ENCODE assay signal across 14 cellular contexts in genomic region chr4:78691333-78691732, GRCh38.
DNase-seq lines count a peak whose midpoint lies in the region; ATAC-seq and TF ChIP-seq lines count a peak whose summit lies in the region.
"Had no signal": no experiment of that assay in that cellular context is flagged by ENCODE, and none has a peak within 500 bp of the region (broad histone marks: within the 10 kb centered on the region; RNA-seq: fewer than 3 reads in every experiment).

No MANE protein-coding gene starts in this region.

- no peaks in the 10 kb centered on the region for H3K79me2 ChIP-seq in OCI-LY7 (ENCODE audit: insufficient read depth, low read depth, low read length)

- POLR2A ChIA-PET in OCI-LY7 (lab: Charles Lee), result interaction anchor here (0.6 to 0.9 kb wide), 2 partner anchors 19 to 143 kb away, joined by 3 to 5 read pairs; no protein-coding TSS in a partner anchor
- POLR2A ChIA-PET in T-cell (lab: Charles Lee), result no interaction called here

- ATAC-seq in GM19438 (IDR thresholded peaks at IDR 0.05; ENCODE audit: low read depth, unreplicated experiment) (peak; percentile 50), foreskin keratinocyte (peak; percentile 27), T-cell (replicated peaks in 1 of 4) (no peak)

- no peak overlapping the region for H3K4me2 ChIP-seq in OCI-LY7 (ENCODE audit: low read length)

- peak overlapping the region; percentile 46 for H2AFZ ChIP-seq in OCI-LY7 (ENCODE audit: low read length)

- CTCF ChIA-PET in OCI-LY7 (lab: Charles Lee; ENCODE audit: unreplicated experiment) (interaction anchor here (0.6 to 1.2 kb wide), 2 partner anchors 25 to 104 kb away, joined by 3 to 6 read pairs; no protein-coding TSS in a partner anchor), T-cell (lab: Charles Lee) (no interaction called here)

- H3K36me3 Mint-ChIP-seq in T-cell, result no peaks in the 10 kb centered on the region
- H3K36me3 Mint-ChIP-seq: activated naive CD8-positive, alpha-beta T cell; stimulated activated effector memory CD8-positive, alpha-beta T cell treated with anti-CD3 and anti-CD28 coated beads, Interleukin-12 subunit alpha, Interleukin-12 subunit beta, amount 100 ng/mL, for 72 hours had no signal

- no peaks in the 10 kb centered on the region for H3K9me3 ChIP-seq in OCI-LY7 (ENCODE audit: low read length)
- H3K9me3 ChIP-seq: prostate gland had no signal

- no peak for TF ChIP-seq CTCF in OCI-LY7 (conservative IDR thresholded peaks at IDR 0.05; ENCODE audit: low read length)
- TF ChIP-seq CTCF in foreskin keratinocyte (conservative IDR thresholded peaks at IDR 0.05), result no peak

- intact Hi-C loops in OCI-LY7 (cut with micrococcal nuclease; ENCODE audit: unreplicated experiment), result no loop called here

- no peaks in the 10 kb centered on the region for H4K20me1 ChIP-seq in OCI-LY7 (ENCODE audit: insufficient read depth, low read length)

- H3K36me3 ChIP-seq in OCI-LY7 (ENCODE audit: insufficient read depth, low read length), result no peaks in the 10 kb centered on the region
- H3K36me3 ChIP-seq: prostate gland had no signal

- DNase-seq in AG20443 (ENCODE audit: low spot score) (peak; percentile 33), OCI-LY7 (ENCODE audit: low spot score) (no peak), foreskin keratinocyte (no peak), GM19240 (ENCODE audit: insufficient read length, low spot score) (no peak), T-cell (no peak), G401 (ENCODE audit: low spot score) (no peak)
- DNase-seq in activated CD8-positive, alpha-beta memory T cell treated with anti-CD3 and anti-CD28 coated beads for 24 hours, result no peak
- DNase-seq: NCI-H1092; stimulated activated CD4-positive, alpha-beta T cell treated with anti-CD3 and anti-CD28 coated beads, Interleukin-2, amount 100 ng/mL, for 48 hours; T-helper 9 cell had no signal

- H3K9me2 ChIP-seq in OCI-LY7 (ENCODE audit: insufficient read depth, low read length), result no peaks in the 10 kb centered on the region

- no peaks in the 10 kb centered on the region for H3K9me3 Mint-ChIP-seq in T-cell
- H3K9me3 Mint-ChIP-seq: stimulated activated effector memory CD8-positive, alpha-beta T cell treated with anti-CD3 and anti-CD28 coated beads, Interleukin-12 subunit alpha, Interleukin-12 subunit beta, amount 100 ng/mL, for 72 hours had no signal

- H3K27me3 ChIP-seq in foreskin keratinocyte, result no peaks in the 10 kb centered on the region

- no TSS peak for BruUV-seq in OCI-LY7 (replicated peaks; lab: Mats Ljungman, UMichigan)

- in situ Hi-C loops in G401 (cut with HindIII; ENCODE audit: low sequenced_read_pairs), result no loop called here

- no peak overlapping the region for H3K27ac ChIP-seq in OCI-LY7 (ENCODE audit: low read depth, low read length, poor library complexity, severe bottlenecking)
- H3K27ac ChIP-seq in foreskin keratinocyte, result no peak overlapping the region
- H3K27ac ChIP-seq: prostate gland had no signal

- no peaks in the 10 kb centered on the region for H3K27me3 Mint-ChIP-seq in T-cell
- H3K27me3 Mint-ChIP-seq: activated naive CD8-positive, alpha-beta T cell had no signal

- no peak overlapping the region for H3K4me3 Mint-ChIP-seq in T-cell
- H3K4me3 Mint-ChIP-seq: activated naive CD8-positive, alpha-beta T cell; stimulated activated effector memory CD8-positive, alpha-beta T cell treated with anti-CD3 and anti-CD28 coated beads, Interleukin-12 subunit alpha, Interleukin-12 subunit beta, amount 100 ng/mL, for 72 hours had no signal

- H3K27ac Mint-ChIP-seq in T-cell, result no peak overlapping the region
- H3K27ac Mint-ChIP-seq: activated naive CD8-positive, alpha-beta T cell; stimulated activated effector memory CD8-positive, alpha-beta T cell treated with anti-CD3 and anti-CD28 coated beads, Interleukin-12 subunit alpha, Interleukin-12 subunit beta, amount 100 ng/mL, for 72 hours had no signal

- H3K4me3 ChIP-seq in OCI-LY7 (ENCODE audit: low read depth, low read length, poor library complexity, severe bottlenecking), result no peak overlapping the region
- H3K4me3 ChIP-seq: prostate gland had no signal

- H3K4me1 ChIP-seq in OCI-LY7 (ENCODE audit: insufficient read depth, low read length, poor library complexity, severe bottlenecking), result no peaks in the 10 kb centered on the region
- peaks cover 11% of the 10 kb centered on the region for H3K4me1 ChIP-seq in foreskin keratinocyte
- H3K4me1 ChIP-seq: prostate gland had no signal

- peaks cover 5 to 17% (median 5%) of the 10 kb centered on the region in 3 donors for H3K4me1 Mint-ChIP-seq in T-cell
- H3K4me1 Mint-ChIP-seq: stimulated activated effector memory CD8-positive, alpha-beta T cell treated with anti-CD3 and anti-CD28 coated beads, Interleukin-12 subunit alpha, Interleukin-12 subunit beta, amount 100 ng/mL, for 72 hours had no signal

Comparison
In these comparisons a context has a peak if more than half of its experiments do, and no peak if none do; other contexts are left out.
1. ATAC-seq: peak in GM19438 (single experiment) and foreskin keratinocyte (single experiment); none in T-cell (0 of 4).